Comparison of ENCODE assay signal across 1 cellular context in the genomic region with DNA sequence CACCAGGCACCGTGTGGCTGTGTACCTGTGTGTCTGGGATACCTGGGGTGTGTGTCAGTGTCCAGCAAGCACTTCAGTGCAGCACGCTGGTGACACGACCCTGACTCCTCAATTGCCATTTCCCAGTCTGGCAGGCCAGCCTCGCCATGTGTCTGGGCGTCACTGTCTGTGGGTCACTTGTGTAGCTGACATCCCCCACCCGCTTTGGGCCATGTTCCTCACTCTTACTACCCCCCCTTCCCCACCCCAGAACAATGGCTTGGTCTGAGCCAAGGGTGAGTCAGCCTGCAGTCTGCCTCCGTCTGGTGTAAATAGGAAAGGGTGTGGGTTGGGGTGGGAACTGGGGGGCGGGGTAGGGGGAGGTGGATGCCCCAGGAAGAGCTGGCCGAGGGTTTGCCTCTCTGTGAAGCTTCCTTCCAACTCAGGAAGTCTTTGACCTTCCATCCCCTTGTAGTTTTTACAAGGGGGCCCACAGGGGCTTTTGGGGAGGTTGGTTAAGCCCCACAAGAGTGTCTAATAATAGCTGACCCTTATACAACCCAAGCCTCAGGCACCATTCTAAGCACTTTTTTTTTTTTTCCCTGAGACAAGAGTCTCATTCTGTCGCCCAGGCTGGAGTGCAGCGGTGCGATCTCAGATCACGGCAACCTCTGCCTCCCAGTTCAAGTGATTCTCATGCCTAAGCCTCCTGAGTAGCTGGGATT.
TF ChIP-seq lines count a peak whose summit lies in the region.

No MANE protein-coding gene starts in this region.

TF ChIP-seq in endothelial cell of umbilical vein, 7 proteins besides CTCF, POLR2A, EP300 and RAD21:
- TF ChIP-seq MYC (IDR thresholded peaks at IDR 0.05; ENCODE audit: low read depth, low read length) = peak; percentile 92
- TF ChIP-seq EZH2 (IDR thresholded peaks at IDR 0.05; ENCODE audit: borderline replicate concordance, low read depth, low read length, severe bottlenecking) = no peak
- peak; percentile 86 for TF ChIP-seq POLR2AphosphoS5 (IDR thresholded peaks at IDR 0.05; ENCODE audit: insufficient read depth, low read depth, low read length)
- TF ChIP-seq JUN (IDR thresholded peaks at IDR 0.05; ENCODE audit: borderline replicate concordance, insufficient read depth, insufficient read length, low read depth) = peak; percentile 65
- no peak for TF ChIP-seq GATA2 (IDR thresholded peaks at IDR 0.05; ENCODE audit: insufficient read depth, insufficient read length, low read depth, low read length)
- peak; percentile 74 for TF ChIP-seq FOS (IDR thresholded peaks at IDR 0.05; ENCODE audit: borderline replicate concordance, insufficient read depth, low read length)
- TF ChIP-seq, protein P1, sequence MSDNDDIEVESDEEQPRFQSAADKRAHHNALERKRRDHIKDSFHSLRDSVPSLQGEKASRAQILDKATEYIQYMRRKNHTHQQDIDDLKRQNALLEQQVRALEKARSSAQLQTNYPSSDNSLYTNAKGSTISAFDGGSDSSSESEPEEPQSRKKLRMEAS (IDR thresholded peaks at IDR 0.05; ENCODE audit: insufficient read depth, insufficient read length) = peak; percentile 83
